In genomic region chr7:152025077-152025936, GRCh38 we compare ENCODE assay signal across 1 cellular context.
TF ChIP-seq lines count a peak whose summit lies in the region.

TSS of gene GALNT11 (plus strand) at chr7:152025674. CDS start at chr7:152094228, 68,554 bp downstream.

TF ChIP-seq in SK-N-SH, 30 proteins besides CTCF, POLR2A, EP300 and RAD21 (continued from another document):
- TF ChIP-seq USF1 (IDR thresholded peaks at IDR 0.05; ENCODE audit: borderline replicate concordance, low read depth) (peak; percentile 65), PBX3 (IDR thresholded peaks at IDR 0.05) (no peak), RXRA (IDR thresholded peaks at IDR 0.05; ENCODE audit: borderline replicate concordance, low read depth) (no peak), MXI1 (IDR thresholded peaks at IDR 0.05; ENCODE audit: low read depth, low read length) (peak; percentile 92), CHD2 (IDR thresholded peaks at IDR 0.05; ENCODE audit: low read length, partially characterized antibody) (peak; percentile 68), NFIC (IDR thresholded peaks at IDR 0.05; ENCODE audit: borderline replicate concordance) (no peak), NRF1 (IDR thresholded peaks at IDR 0.05; ENCODE audit: low read depth, low read length) (peak; percentile 78), FOSL2 (IDR thresholded peaks at IDR 0.05; ENCODE audit: borderline replicate concordance, low read depth) (no peak), FOXM1 (IDR thresholded peaks at IDR 0.05; ENCODE audit: low read depth) (no peak), TCF12 (IDR thresholded peaks at IDR 0.05) (no peak), ELF1 (IDR thresholded peaks at IDR 0.05) (0 out of 2 replicates have a peak, but pooled peaks have one; percentile 31), JUND (IDR thresholded peaks at IDR 0.05) (no peak; the same call in 1 of the 2 replicates), TEAD4 (IDR thresholded peaks at IDR 0.05; ENCODE audit: borderline replicate concordance, insufficient read depth) (no peak), GATA2 (CRISPR knock-in tag; IDR thresholded peaks at IDR 0.05) (no peak), USF2 (IDR thresholded peaks at IDR 0.05; ENCODE audit: borderline replicate concordance, low read depth, low read length) (peak; percentile 58), REST (IDR thresholded peaks at IDR 0.05; ENCODE audit: low read depth, low read length) (0 out of 2 replicates have a peak, but pooled peaks have one; percentile 49), FOXJ3 (CRISPR knock-in tag; IDR thresholded peaks at IDR 0.05) (no peak)
TF ChIP-seq in SK-N-SH: peak in this region for 10.
